ENCODE assay signal across 12 cellular contexts in the genomic region with DNA sequence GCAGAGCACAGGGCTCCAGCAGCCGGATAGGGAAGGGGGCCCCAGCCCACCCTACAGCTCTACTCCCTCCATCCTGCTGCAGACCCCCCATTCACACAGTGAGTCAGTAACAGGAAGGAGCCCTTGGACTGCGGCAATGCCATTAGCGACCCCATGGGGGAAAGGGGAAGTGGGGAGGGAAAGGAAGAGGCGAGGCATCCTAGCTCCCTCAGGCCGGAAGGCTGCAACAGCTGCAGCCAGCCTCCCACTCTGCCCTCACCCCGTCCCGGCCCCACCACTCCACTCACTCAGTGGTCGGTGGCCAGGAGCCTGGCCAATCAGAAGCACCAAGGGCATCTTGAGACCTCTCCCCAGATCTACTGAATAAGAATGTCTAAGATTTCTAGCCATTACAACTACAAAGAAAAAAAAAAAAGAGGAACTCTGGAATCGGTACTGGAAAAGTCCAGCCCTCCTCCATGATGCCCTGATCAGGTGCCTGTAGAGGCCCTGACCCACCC. TPM values are rescaled to one million over a fixed set of nuclear protein-coding genes. Genes with fewer than 3 reads are reported as not detected.
DNase-seq lines count a peak whose midpoint lies in the region; ATAC-seq and TF ChIP-seq lines count a peak whose summit lies in the region.
"Had no signal": no experiment of that assay in that cellular context is flagged by ENCODE, and none has a peak within 500 bp of the region (broad histone marks: within the 10 kb centered on the region; RNA-seq: fewer than 3 reads in every experiment).

No MANE protein-coding gene starts in this region.

- no peak overlapping the region for H3K4me3 ChIP-seq in mesendoderm (ENCODE audit: low read length)
- no peak overlapping the region for H3K4me3 ChIP-seq in transverse colon
- H3K4me3 ChIP-seq: HAP-1 had no signal

- no peak overlapping the region for H3K9ac ChIP-seq in mesendoderm (ENCODE audit: low read length)

- H3K27me3 Mint-ChIP-seq in brain, result no peaks in the 10 kb centered on the region

- peaks cover 35% of the 10 kb centered on the region for H3K4me1 Mint-ChIP-seq in brain

- no peak overlapping the region for H3K4ac ChIP-seq in mesendoderm (ENCODE audit: low read depth, low read length)

- peaks cover 2% of the 10 kb centered on the region for H3K4me1 ChIP-seq in mesendoderm (ENCODE audit: control insufficient read depth, low read depth, low read length)
- peaks cover 20 to 38% (median 25%) of the 10 kb centered on the region in 4 donors for H3K4me1 ChIP-seq in transverse colon
- H3K4me1 ChIP-seq: HAP-1 had no signal

- H3K36me3 ChIP-seq in mesendoderm (ENCODE audit: control insufficient read depth, insufficient read depth, low read length) (no peaks in the 10 kb centered on the region), transverse colon (peaks cover 0 to 8% (median 0%) of the 10 kb centered on the region in 4 donors)
- H3K36me3 ChIP-seq: HAP-1 had no signal

- no peak overlapping the region for H4K8ac ChIP-seq in mesendoderm (ENCODE audit: low read depth, low read length)

- no peak overlapping the region for H2AK5ac ChIP-seq in mesendoderm (ENCODE audit: low read length)

- H3K18ac ChIP-seq in mesendoderm (ENCODE audit: low read length), result no peak overlapping the region

- peak overlapping the region; percentile 15 for H3K56ac ChIP-seq in mesendoderm (ENCODE audit: low read length)

- in situ Hi-C loops in transverse colon (cut with MboI; ENCODE audit: low pct_ligation_motif_present in 1 of 4, low pct_unique_long_range_greater_than_20kb in 1 of 4, low sequenced_read_pairs in 3 of 4), result loop anchor here (5.0 to 10.0 kb wide), 3 partner anchors 48 to 53 kb away; no protein-coding TSS in a partner anchor

- no peak for TF ChIP-seq POLR2A in transverse colon (IDR thresholded peaks at IDR 0.05)

- peak overlapping the region; percentile 24 to 90 (median 71) for H3K27ac Mint-ChIP-seq in brain

- no CpG with 5 or more reads among the region's 9 CpGs for WGBS in mesendoderm (ENCODE audit: extremely low coverage, insufficient coverage, low lambda C conversion rate)
- WGBS in transverse colon (ENCODE audit: low coverage in 1 of 2), 2 donors, result 20 to 50% methylated on average over 1 to 9 of the region's 9 CpGs

- no peak overlapping the region for H2BK5ac ChIP-seq in mesendoderm (ENCODE audit: low read length)

- peak; percentile 15 for DNase-seq in NCI-H69 (lab: John Stamatoyannopoulos, UW)
- no peak for DNase-seq in mesendoderm
- no peak for DNase-seq in transverse colon
- DNase-seq in NCI-H1092 (lab: John Stamatoyannopoulos, UW), result no peak
- DNase-seq in cortex of kidney (lab: John Stamatoyannopoulos, UW), result no peak
- DNase-seq: activated CD4-positive, alpha-beta T cell treated with anti-CD3 and anti-CD28 coated beads for 4 hours; stimulated activated CD4-positive, alpha-beta T cell treated with anti-CD3 and anti-CD28 coated beads, Interleukin-12 subunit alpha, Interleukin-12 subunit beta, amount 100 ng/mL, for 4 hours; stimulated activated naive CD4-positive, alpha-beta T cell had no signal

- no peak overlapping the region for H4K5ac ChIP-seq in mesendoderm (ENCODE audit: low read length)

- H3K36me3 Mint-ChIP-seq in brain, result no peaks in the 10 kb centered on the region

- intact Hi-C loops in transverse colon (cut with DNase I; ENCODE audit: low total_unique reads), result no loop called here

- no peak overlapping the region for H3K23ac ChIP-seq in mesendoderm (ENCODE audit: low read length)

- no peaks in the 10 kb centered on the region for H3K79me1 ChIP-seq in mesendoderm (ENCODE audit: low read length)

- H2BK120ac ChIP-seq in mesendoderm (ENCODE audit: low read depth, low read length), result no peak overlapping the region

- no peak overlapping the region for H3K4me2 ChIP-seq in mesendoderm (ENCODE audit: low read length)

- no peak for TF ChIP-seq EP300 in transverse colon (IDR thresholded peaks at IDR 0.05; ENCODE audit: low read depth)

- H3K27ac ChIP-seq in mesendoderm (ENCODE audit: low read depth, low read length) (no peak overlapping the region), transverse colon (peak overlapping the region; percentile 3 to 61 (median 48))

- H2BK15ac ChIP-seq in mesendoderm (replicated peaks; ENCODE audit: low read depth), result no peak overlapping the region

- peak overlapping the region in 1 of 5 experiments; percentile 34 for H3K4me3 Mint-ChIP-seq in brain

- no peaks in the 10 kb centered on the region for H3K9me3 Mint-ChIP-seq in brain

- TF ChIP-seq CTCF in brain (conservative IDR thresholded peaks at IDR 0.05) (no peak), transverse colon (IDR thresholded peaks at IDR 0.05) (no peak)

- ATAC-seq in HG02763 (IDR thresholded peaks at IDR 0.05; ENCODE audit: unreplicated experiment), result no peak

- H3K9me3 ChIP-seq in transverse colon, result no peaks in the 10 kb centered on the region
- H3K9me3 ChIP-seq: HAP-1 had no signal

- no peaks in the 10 kb centered on the region for H3K79me2 ChIP-seq in mesendoderm (ENCODE audit: control insufficient read depth, insufficient read depth, low read length)

- H3K27me3 ChIP-seq in mesendoderm (ENCODE audit: insufficient read depth, low read length, poor library complexity) (no peaks in the 10 kb centered on the region), transverse colon (no peaks in the 10 kb centered on the region)

RNA-seq across cellular contexts. Expression of a gene that starts 14.1 kb away (rescaled TPM):
- polyA plus RNA-seq in brain (ENCODE audit: insufficient read depth, low read depth, low replicate concordance), result 13.7 TPM
- polyA plus RNA-seq in mesendoderm (2013, experiment 1 of 2), result 0.48 TPM
- polyA plus RNA-seq in mesendoderm (2013, experiment 2 of 2), result 0.36 TPM
- 100 to 1,000 TPM in 3 of 4 donors, 10 to 100 TPM in 1; 78.8 to 553 (median 287) TPM for total RNA-seq in transverse colon

RNA-seq across cellular contexts. Expression of a gene that starts 15.0 kb away (rescaled TPM):
- 0.58 TPM for polyA plus RNA-seq in brain (ENCODE audit: insufficient read depth, low read depth, low replicate concordance)
- polyA plus RNA-seq in mesendoderm (2013, experiment 1 of 2), result 0.51 TPM
- 0.57 TPM for polyA plus RNA-seq in mesendoderm (2013, experiment 2 of 2)
- 1 to 10 TPM in 2 of 4 donors, not detected in 2; 1.9 to 2.2 TPM for total RNA-seq in transverse colon
- total RNA-seq: RPMI7951 had no signal
